Comparison of ENCODE assay signal across 10 cellular contexts in genomic region chr18:35038881-35039491, GRCh38. TPM values are rescaled to one million over a fixed set of nuclear protein-coding genes. Genes with fewer than 3 reads are reported as not detected.
DNase-seq lines count a peak whose midpoint lies in the region; ATAC-seq and TF ChIP-seq lines count a peak whose summit lies in the region.
"Had no signal": no experiment of that assay in that cellular context is flagged by ENCODE, and none has a peak within 500 bp of the region (broad histone marks: within the 10 kb centered on the region; RNA-seq: fewer than 3 reads in every experiment).

No MANE protein-coding gene starts in this region.

- no peak for TF ChIP-seq CTCF in adrenal gland (IDR thresholded peaks at IDR 0.05)
- TF ChIP-seq CTCF in heart right ventricle (IDR thresholded peaks at IDR 0.05): no peak

- ATAC-seq in GM19467 (IDR thresholded peaks at IDR 0.05; ENCODE audit: unreplicated experiment) (peak; percentile 38), HG03442 (IDR thresholded peaks at IDR 0.05; ENCODE audit: unreplicated experiment) (peak; percentile 34), GM21737 (IDR thresholded peaks at IDR 0.05; ENCODE audit: unreplicated experiment) (no peak), HG03025 (IDR thresholded peaks at IDR 0.05; ENCODE audit: low FRiP score, unreplicated experiment) (no peak), heart right ventricle (no peak)

- H3K9ac ChIP-seq in BLaER1 treated with 17β-estradiol and CSF1 and Interleukin-3, amounts not matched to agents 10 nM and 100 nM: peak overlapping the region in 9 of 11 experiments; percentile 63 to 88 (median 83); a peak in 17 of 22 replicates

- H4K20me1 ChIP-seq in BLaER1 treated with 17β-estradiol and CSF1 and Interleukin-3, amounts not matched to agents 10 nM and 100 nM: peaks cover 0 to 13% (median 0%) of the 10 kb centered on the region in 11 experiments; a peak in 6 of 22 replicates

- TF ChIP-seq POLR2A in adrenal gland (IDR thresholded peaks at IDR 0.05): no peak

- intact Hi-C loops in adrenal gland (cut with DNase I) (no loop called here), heart right ventricle (cut with DNase I) (loop anchor here in 1 of 10 donors (5.0 kb wide), 1 partner anchor 88 kb away; no protein-coding TSS in a partner anchor)

- peak overlapping the region in 3 of 10 experiments; percentile 2 to 21 (median 14); a peak in 2 of 20 replicates for H3K4me3 ChIP-seq in BLaER1 treated with 17β-estradiol and CSF1 and Interleukin-3, amounts not matched to agents 10 nM and 100 nM
- H3K4me3 ChIP-seq in adrenal gland (no peak overlapping the region), heart right ventricle (no peak overlapping the region)

- 0 out of 22 replicates have a peak, but pooled peaks cover 0 to 2% (median 0%) of the 10 kb centered on the region in 11 experiments for H3K9me3 ChIP-seq in BLaER1 treated with 17β-estradiol and CSF1 and Interleukin-3, amounts not matched to agents 10 nM and 100 nM (replicated peaks in 1 of 11)
- H3K9me3 ChIP-seq in adrenal gland (replicated peaks in 1 of 3) (no peaks in the 10 kb centered on the region), heart right ventricle (no peaks in the 10 kb centered on the region)

- 67 to 84% (median 80%) methylated on average over 2 of the region's 2 CpGs for WGBS in adrenal gland, 4 donors
- 94 to 98% methylated on average over 2 of the region's 2 CpGs for WGBS in heart right ventricle, 2 donors

- no peaks in the 10 kb centered on the region for H3K27me3 ChIP-seq in BLaER1 treated with 17β-estradiol and CSF1 and Interleukin-3, amounts not matched to agents 10 nM and 100 nM
- no peaks in the 10 kb centered on the region for H3K27me3 ChIP-seq in adrenal gland
- H3K27me3 ChIP-seq in heart right ventricle: no peaks in the 10 kb centered on the region

- H3K27ac ChIP-seq in BLaER1 treated with 17β-estradiol and CSF1 and Interleukin-3, amounts not matched to agents 10 nM and 100 nM: peak overlapping the region; percentile 24 to 92 (median 85); a peak in 21 of 22 replicates
- H3K27ac ChIP-seq in adrenal gland (peak overlapping the region in 3 of 5 donors; percentile 13 to 40 (median 38)), heart right ventricle (peak overlapping the region in 1 of 10 donors; percentile 88)

- no peak for DNase-seq in adrenal gland
- no peak for DNase-seq in HuH-7 (ENCODE audit: low spot score)
- no peak for DNase-seq in heart right ventricle
- DNase-seq: activated naive CD4-positive, alpha-beta T cell treated with anti-CD3 and anti-CD28 coated beads for 36 hours; Right ventricle myocardium superior had no signal

- H3K36me3 ChIP-seq in BLaER1 treated with 17β-estradiol and CSF1 and Interleukin-3, amounts not matched to agents 10 nM and 100 nM: no peaks in the 10 kb centered on the region
- no peaks in the 10 kb centered on the region for H3K36me3 ChIP-seq in adrenal gland (replicated peaks in 1 of 2)
- no peaks in the 10 kb centered on the region for H3K36me3 ChIP-seq in heart right ventricle

- H3K4me2 ChIP-seq in BLaER1 treated with 17β-estradiol and CSF1 and Interleukin-3, amounts not matched to agents 10 nM and 100 nM: peak overlapping the region; percentile 77 to 97 (median 84)

- peaks cover 52 to 65% (median 56%) of the 10 kb centered on the region in 10 experiments for H3K4me1 ChIP-seq in BLaER1 treated with 17β-estradiol and CSF1 and Interleukin-3, amounts not matched to agents 10 nM and 100 nM
- peaks cover 13 to 36% of the 10 kb centered on the region in 2 donors for H3K4me1 ChIP-seq in adrenal gland (replicated peaks in 1 of 2)
- H3K4me1 ChIP-seq in heart right ventricle: peaks cover 0 to 45% (median 22%) of the 10 kb centered on the region in 9 donors

RNA-seq across cellular contexts. Expression of gene MAPRE2, which starts 2.2 kb away (rescaled TPM):
- total RNA-seq in adrenal gland (100 to 1,000 TPM in 3 of 8 donors, 10 to 100 TPM in 5; 42.7 to 144 (median 89.1) TPM), heart right ventricle (100 to 1,000 TPM in 8 of 10 donors, 10 to 100 TPM in 2; 63.9 to 211 (median 137) TPM)
- polyA plus RNA-seq in adrenal gland (10 to 100 TPM; 30.2 to 89.3 (median 39.4) TPM), heart right ventricle (10 to 100 TPM; 31.7 to 71.1 TPM)

Comparison
In these comparisons a context has a peak if more than half of its experiments do, and no peak if none do; other contexts are left out.
1. ATAC-seq: peak in GM19467 (single experiment) and HG03442 (single experiment); none in GM21737 (single experiment), HG03025 (single experiment) and heart right ventricle (0 of 8).